Comparison of ENCODE assay signal across 24 cellular contexts in genomic region chr6:82645536-82646230, GRCh38.
"Had no signal": no experiment of that assay in that cellular context is flagged by ENCODE, and none has a peak within 500 bp of the region (broad histone marks: within the 10 kb centered on the region; RNA-seq: fewer than 3 reads in every experiment).

No MANE protein-coding gene starts in this region.

- DNase-seq: activated CD4-positive, alpha-beta memory T cell treated with anti-CD3 and anti-CD28 coated beads, Interleukin-2, amount 10 ng/mL, durations not matched to agents 7 days and 5 days; activated CD4-positive, alpha-beta T cell treated with anti-CD3 and anti-CD28 coated beads, Interleukin-2, amount 10 ng/mL, durations not matched to agents 24 days and 14 days; activated effector memory CD4-positive, alpha-beta T cell treated with Interleukin-2 at 50 U/mL for 16 hours; activated naive CD4-positive, alpha-beta T cell treated with anti-CD3 and anti-CD28 coated beads, Interleukin-2, amount 10 ng/mL, durations not matched to agents 7 days and 5 days; activated T-cell treated with anti-CD3 and anti-CD28 coated beads, Interleukin-2, amount 50 U/mL, for 72 hours; amygdala; cerebellar nuclear complex; endodermal cell; immature natural killer cell; left lung; naive thymus-derived CD8-positive, alpha-beta T cell; small intestine; stimulated activated CD4-positive, alpha-beta T cell treated with anti-CD3 and anti-CD28 coated beads, Interleukin-2, amount 100 ng/mL, for 24 hours; stimulated activated naive CD8-positive, alpha-beta T cell treated with anti-CD3 and anti-CD28 coated beads, Interleukin-15, amount 100 ng/mL, for 72 hours; tibial artery had no signal

- H3K9me3 Mint-ChIP-seq: activated CD4-positive, alpha-beta memory T cell treated with anti-CD3 and anti-CD28 coated beads, Interleukin-2, amount 10 ng/mL, durations not matched to agents 7 days and 5 days; activated naive CD4-positive, alpha-beta T cell treated with anti-CD3 and anti-CD28 coated beads, Interleukin-2, amount 10 ng/mL, durations not matched to agents 7 days and 5 days; endodermal cell had no signal

- H3K36me3 ChIP-seq: gastroesophageal sphincter, heart left ventricle, left lung, tibial artery had no signal

- H3K4me1 Mint-ChIP-seq: activated CD4-positive, alpha-beta memory T cell treated with anti-CD3 and anti-CD28 coated beads, Interleukin-2, amount 10 ng/mL, durations not matched to agents 7 days and 5 days; activated CD4-positive, alpha-beta T cell treated with anti-CD3 and anti-CD28 coated beads, Interleukin-2, amount 10 ng/mL, durations not matched to agents 24 days and 14 days; activated naive CD4-positive, alpha-beta T cell treated with anti-CD3 and anti-CD28 coated beads, Interleukin-2, amount 10 ng/mL, durations not matched to agents 7 days and 5 days; endodermal cell; immature natural killer cell; mesothelial cell of epicardium; naive thymus-derived CD8-positive, alpha-beta T cell; neural progenitor cell; stimulated activated effector memory CD8-positive, alpha-beta T cell treated with anti-CD3 and anti-CD28 coated beads, Interleukin-12 subunit alpha, Interleukin-12 subunit beta, amount 100 ng/mL, for 72 hours; stimulated activated naive CD8-positive, alpha-beta T cell treated with anti-CD3 and anti-CD28 coated beads, Interleukin-15, amount 100 ng/mL, for 72 hours had no signal

- H3K27me3 ChIP-seq: gastroesophageal sphincter, heart left ventricle, left lung, neural progenitor cell, tibial artery had no signal

- H3K9me3 ChIP-seq: gastroesophageal sphincter, tibial artery had no signal

- H3K27me3 Mint-ChIP-seq: activated CD4-positive, alpha-beta memory T cell treated with anti-CD3 and anti-CD28 coated beads, Interleukin-2, amount 10 ng/mL, durations not matched to agents 7 days and 5 days; activated CD4-positive, alpha-beta T cell treated with anti-CD3 and anti-CD28 coated beads, Interleukin-2, amount 10 ng/mL, durations not matched to agents 24 days and 14 days; activated naive CD4-positive, alpha-beta T cell treated with anti-CD3 and anti-CD28 coated beads, Interleukin-2, amount 10 ng/mL, durations not matched to agents 7 days and 5 days; stimulated activated naive CD8-positive, alpha-beta T cell treated with anti-CD3 and anti-CD28 coated beads, Interleukin-15, amount 100 ng/mL, for 72 hours had no signal

- H3K4me3 ChIP-seq: coronary artery, gastroesophageal sphincter, heart left ventricle, left lung, neural progenitor cell, tibial artery had no signal

- H3K4me2 ChIP-seq: neural progenitor cell had no signal

- H3K36me3 Mint-ChIP-seq: activated naive CD4-positive, alpha-beta T cell treated with anti-CD3 and anti-CD28 coated beads, Interleukin-2, amount 10 ng/mL, durations not matched to agents 7 days and 5 days; immature natural killer cell; mesothelial cell of epicardium; stimulated activated effector memory CD8-positive, alpha-beta T cell treated with anti-CD3 and anti-CD28 coated beads, Interleukin-12 subunit alpha, Interleukin-12 subunit beta, amount 100 ng/mL, for 72 hours had no signal

- H3K4me1 ChIP-seq: left lung, neural progenitor cell, tibial artery had no signal

- ATAC-seq: activated CD4-positive, CD25-positive, alpha-beta regulatory T cell treated with anti-CD3 and anti-CD28 coated beads, Interleukin-2, amount 50 U/mL, for 24 hours; activated T-cell treated with anti-CD3 and anti-CD28 coated beads, Interleukin-2, amount 50 U/mL, for 72 hours; gastroesophageal sphincter; naive thymus-derived CD8-positive, alpha-beta T cell; sciatic nerve; stimulated activated effector memory CD8-positive, alpha-beta T cell treated with anti-CD3 and anti-CD28 coated beads, Interleukin-12 subunit alpha, Interleukin-12 subunit beta, amount 100 ng/mL, for 72 hours; stimulated activated naive CD8-positive, alpha-beta T cell treated with anti-CD3 and anti-CD28 coated beads, Interleukin-15, amount 100 ng/mL, for 72 hours had no signal

- H2AFZ ChIP-seq: neural progenitor cell had no signal

- H3K27ac ChIP-seq: coronary artery, left lung, neural progenitor cell, tibial artery, VCaP had no signal

- H3K4me3 Mint-ChIP-seq: activated CD4-positive, alpha-beta memory T cell treated with anti-CD3 and anti-CD28 coated beads, Interleukin-2, amount 10 ng/mL, durations not matched to agents 7 days and 5 days; activated CD4-positive, alpha-beta T cell treated with anti-CD3 and anti-CD28 coated beads, Interleukin-2, amount 10 ng/mL, durations not matched to agents 24 days and 14 days; activated naive CD4-positive, alpha-beta T cell treated with anti-CD3 and anti-CD28 coated beads, Interleukin-2, amount 10 ng/mL, durations not matched to agents 7 days and 5 days; activated T-cell treated with anti-CD3 and anti-CD28 coated beads, Interleukin-2, amount 50 U/mL, for 72 hours; endodermal cell; immature natural killer cell; mesothelial cell of epicardium; naive thymus-derived CD8-positive, alpha-beta T cell; neural progenitor cell; stimulated activated effector memory CD8-positive, alpha-beta T cell treated with anti-CD3 and anti-CD28 coated beads, Interleukin-12 subunit alpha, Interleukin-12 subunit beta, amount 100 ng/mL, for 72 hours; stimulated activated naive CD8-positive, alpha-beta T cell treated with anti-CD3 and anti-CD28 coated beads, Interleukin-15, amount 100 ng/mL, for 72 hours had no signal

- H3K27ac Mint-ChIP-seq: activated CD4-positive, alpha-beta memory T cell treated with anti-CD3 and anti-CD28 coated beads, Interleukin-2, amount 10 ng/mL, durations not matched to agents 7 days and 5 days; activated CD4-positive, alpha-beta T cell treated with anti-CD3 and anti-CD28 coated beads, Interleukin-2, amount 10 ng/mL, durations not matched to agents 24 days and 14 days; activated naive CD4-positive, alpha-beta T cell treated with anti-CD3 and anti-CD28 coated beads, Interleukin-2, amount 10 ng/mL, durations not matched to agents 7 days and 5 days; activated T-cell treated with anti-CD3 and anti-CD28 coated beads, Interleukin-2, amount 50 U/mL, for 72 hours; endodermal cell; immature natural killer cell; mesothelial cell of epicardium; naive thymus-derived CD8-positive, alpha-beta T cell; neural progenitor cell; stimulated activated effector memory CD8-positive, alpha-beta T cell treated with anti-CD3 and anti-CD28 coated beads, Interleukin-12 subunit alpha, Interleukin-12 subunit beta, amount 100 ng/mL, for 72 hours; stimulated activated naive CD8-positive, alpha-beta T cell treated with anti-CD3 and anti-CD28 coated beads, Interleukin-15, amount 100 ng/mL, for 72 hours had no signal
